Comparison of ENCODE assay signal across 1 cellular context in the genomic region with DNA sequence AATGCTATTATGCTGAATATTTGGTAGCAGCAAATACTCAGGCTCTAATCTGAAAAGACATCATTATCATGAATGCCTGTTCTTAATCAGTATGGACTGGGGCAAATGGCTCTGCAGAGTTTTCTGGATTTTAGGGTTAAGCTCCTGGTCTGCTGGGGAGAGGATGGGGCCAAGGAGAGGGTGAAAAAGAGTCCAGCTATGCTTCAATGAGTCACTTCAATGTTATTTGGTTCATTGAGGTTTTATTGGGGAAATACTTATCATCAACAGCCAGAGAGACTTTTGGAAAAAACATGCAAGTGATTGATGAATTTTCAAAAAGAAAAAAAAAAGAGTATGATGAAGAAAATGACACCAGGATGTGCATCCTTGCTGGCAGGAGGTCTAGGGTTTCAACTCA.
TF ChIP-seq lines count a peak whose summit lies in the region.

No MANE protein-coding gene starts in this region.

TF ChIP-seq in GM23338, 12 proteins besides CTCF, POLR2A, EP300 and RAD21 (continued from another document):
- TF ChIP-seq, protein P1, sequence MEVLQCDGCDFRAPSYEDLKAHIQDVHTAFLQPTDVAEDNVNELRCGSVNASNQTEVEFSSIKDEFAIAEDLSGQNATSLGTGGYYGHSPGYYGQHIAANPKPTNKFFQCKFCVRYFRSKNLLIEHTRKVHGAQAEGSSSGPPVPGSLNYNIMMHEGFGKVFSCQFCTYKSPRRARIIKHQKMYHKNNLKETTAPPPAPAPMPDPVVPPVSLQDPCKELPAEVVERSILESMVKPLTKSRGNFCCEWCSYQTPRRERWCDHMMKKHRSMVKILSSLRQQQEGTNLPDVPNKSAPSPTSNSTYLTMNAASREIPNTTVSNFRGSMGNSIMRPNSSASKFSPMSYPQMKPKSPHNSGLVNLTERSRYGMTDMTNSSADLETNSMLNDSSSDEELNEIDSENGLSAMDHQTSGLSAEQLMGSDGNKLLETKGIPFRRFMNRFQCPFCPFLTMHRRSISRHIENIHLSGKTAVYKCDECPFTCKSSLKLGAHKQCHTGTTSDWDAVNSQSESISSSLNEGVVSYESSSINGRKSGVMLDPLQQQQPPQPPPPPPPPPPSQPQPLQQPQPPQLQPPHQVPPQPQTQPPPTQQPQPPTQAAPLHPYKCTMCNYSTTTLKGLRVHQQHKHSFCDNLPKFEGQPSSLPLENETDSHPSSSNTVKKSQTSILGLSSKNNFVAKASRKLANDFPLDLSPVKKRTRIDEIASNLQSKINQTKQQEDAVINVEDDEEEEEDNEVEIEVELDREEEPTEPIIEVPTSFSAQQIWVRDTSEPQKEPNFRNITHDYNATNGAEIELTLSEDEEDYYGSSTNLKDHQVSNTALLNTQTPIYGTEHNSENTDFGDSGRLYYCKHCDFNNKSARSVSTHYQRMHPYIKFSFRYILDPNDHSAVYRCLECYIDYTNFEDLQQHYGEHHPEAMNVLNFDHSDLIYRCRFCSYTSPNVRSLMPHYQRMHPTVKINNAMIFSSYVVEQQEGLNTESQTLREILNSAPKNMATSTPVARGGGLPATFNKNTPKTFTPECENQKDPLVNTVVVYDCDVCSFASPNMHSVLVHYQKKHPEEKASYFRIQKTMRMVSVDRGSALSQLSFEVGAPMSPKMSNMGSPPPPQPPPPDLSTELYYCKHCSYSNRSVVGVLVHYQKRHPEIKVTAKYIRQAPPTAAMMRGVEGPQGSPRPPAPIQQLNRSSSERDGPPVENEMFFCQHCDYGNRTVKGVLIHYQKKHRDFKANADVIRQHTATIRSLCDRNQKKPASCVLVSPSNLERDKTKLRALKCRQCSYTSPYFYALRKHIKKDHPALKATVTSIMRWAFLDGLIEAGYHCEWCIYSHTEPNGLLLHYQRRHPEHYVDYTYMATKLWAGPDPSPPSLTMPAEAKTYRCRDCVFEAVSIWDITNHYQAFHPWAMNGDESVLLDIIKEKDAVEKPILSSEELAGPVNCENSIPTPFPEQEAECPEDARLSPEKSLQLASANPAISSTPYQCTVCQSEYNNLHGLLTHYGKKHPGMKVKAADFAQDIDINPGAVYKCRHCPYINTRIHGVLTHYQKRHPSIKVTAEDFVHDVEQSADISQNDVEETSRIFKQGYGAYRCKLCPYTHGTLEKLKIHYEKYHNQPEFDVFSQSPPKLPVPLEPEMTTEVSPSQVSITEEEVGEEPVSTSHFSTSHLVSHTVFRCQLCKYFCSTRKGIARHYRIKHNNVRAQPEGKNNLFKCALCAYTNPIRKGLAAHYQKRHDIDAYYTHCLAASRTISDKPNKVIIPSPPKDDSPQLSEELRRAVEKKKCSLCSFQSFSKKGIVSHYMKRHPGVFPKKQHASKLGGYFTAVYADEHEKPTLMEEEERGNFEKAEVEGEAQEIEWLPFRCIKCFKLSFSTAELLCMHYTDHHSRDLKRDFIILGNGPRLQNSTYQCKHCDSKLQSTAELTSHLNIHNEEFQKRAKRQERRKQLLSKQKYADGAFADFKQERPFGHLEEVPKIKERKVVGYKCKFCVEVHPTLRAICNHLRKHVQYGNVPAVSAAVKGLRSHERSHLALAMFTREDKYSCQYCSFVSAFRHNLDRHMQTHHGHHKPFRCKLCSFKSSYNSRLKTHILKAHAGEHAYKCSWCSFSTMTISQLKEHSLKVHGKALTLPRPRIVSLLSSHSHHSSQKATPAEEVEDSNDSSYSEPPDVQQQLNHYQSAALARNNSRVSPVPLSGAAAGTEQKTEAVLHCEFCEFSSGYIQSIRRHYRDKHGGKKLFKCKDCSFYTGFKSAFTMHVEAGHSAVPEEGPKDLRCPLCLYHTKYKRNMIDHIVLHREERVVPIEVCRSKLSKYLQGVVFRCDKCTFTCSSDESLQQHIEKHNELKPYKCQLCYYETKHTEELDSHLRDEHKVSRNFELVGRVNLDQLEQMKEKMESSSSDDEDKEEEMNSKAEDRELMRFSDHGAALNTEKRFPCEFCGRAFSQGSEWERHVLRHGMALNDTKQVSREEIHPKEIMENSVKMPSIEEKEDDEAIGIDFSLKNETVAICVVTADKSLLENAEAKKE (CRISPR knock-in tag; IDR thresholded peaks at IDR 0.05) = no peak
